21 cellular contexts compared by ENCODE assay signal in genomic region chrX:69555396-69556023, GRCh38. TPM values are rescaled to one million over a fixed set of nuclear protein-coding genes. Genes with fewer than 3 reads are reported as not detected.
DNase-seq lines count a peak whose midpoint lies in the region; TF ChIP-seq lines count a peak whose summit lies in the region.
"Had no signal": no experiment of that assay in that cellular context is flagged by ENCODE, and none has a peak within 500 bp of the region (broad histone marks: within the 10 kb centered on the region; RNA-seq: fewer than 3 reads in every experiment).

No MANE protein-coding gene starts in this region.

- peak overlapping the region; percentile 14 for H3K4me3 Mint-ChIP-seq in endodermal cell
- no peak overlapping the region for H3K4me3 Mint-ChIP-seq in activated CD4-positive, alpha-beta T cell treated with anti-CD3 and anti-CD28 coated beads, Interleukin-2, amount 10 ng/mL, durations not matched to agents 7 days and 5 days
- H3K4me3 Mint-ChIP-seq: activated naive CD4-positive, alpha-beta T cell treated with anti-CD3 and anti-CD28 coated beads, Interleukin-2, amount 10 ng/mL, durations not matched to agents 7 days and 5 days; activated T-cell treated with anti-CD3 and anti-CD28 coated beads, Interleukin-2, amount 50 U/mL, for 72 hours; CD4-positive, alpha-beta T cell; effector memory CD8-positive, alpha-beta T cell; stimulated activated memory B cell treated with anti-CD40 and anti-IgM and Interleukin-4, amounts not matched to agents 10 μg/mL and 1 μg/mL and 100 μg/mL, for 72 hours had no signal

- H3K18ac ChIP-seq in mesendoderm (ENCODE audit: low read length), result peak overlapping the region; percentile 89

- DNase-seq in endodermal cell (no peak), mesendoderm (peak; percentile 14), testis (peak; percentile 16), RKO (ENCODE audit: low spot score) (no peak), HuH-7 (ENCODE audit: low spot score) (no peak)
- no peak for DNase-seq in activated CD4-positive, alpha-beta T cell treated with anti-CD3 and anti-CD28 coated beads, Interleukin-2, amount 10 ng/mL, durations not matched to agents 7 days and 5 days
- DNase-seq: activated naive CD4-positive, alpha-beta T cell treated with anti-CD3 and anti-CD28 coated beads, Interleukin-2, amount 10 ng/mL, durations not matched to agents 7 days and 5 days; activated T-cell treated with anti-CD3 and anti-CD28 coated beads, Interleukin-2, amount 50 U/mL, for 72 hours; CD4-positive, alpha-beta T cell; effector memory CD8-positive, alpha-beta T cell; esophagus squamous epithelium; lower lobe of right lung; NCI-H2107; sigmoid colon; stimulated activated CD4-positive, alpha-beta T cell treated with anti-CD3 and anti-CD28 coated beads, Interleukin-1b, Interleukin-23, amount 100 ng/mL, for 48 hours; T1000 had no signal

- no peaks in the 10 kb centered on the region for H3K79me2 ChIP-seq in mesendoderm (ENCODE audit: control insufficient read depth, insufficient read depth, low read length)

- WGBS in HUES64, result 74% methylated on average over 7 of the region's 7 CpGs
- WGBS in endodermal cell (ENCODE audit: insufficient coverage in 1 of 2, insufficient read length in 1 of 2), 2 experiments, result 59 to 100% methylated on average over 1 to 6 of the region's 7 CpGs
- WGBS in mesendoderm (ENCODE audit: extremely low coverage, insufficient coverage, low lambda C conversion rate), result no CpG with 5 or more reads among the region's 7 CpGs
- 43 to 44% methylated on average over 7 of the region's 7 CpGs for WGBS in testis, 2 donors

- no peak overlapping the region for H3K23ac ChIP-seq in mesendoderm (ENCODE audit: low read length)

- H3K27me3 ChIP-seq in HUES64 (ENCODE audit: insufficient read depth, low read length) (no peaks in the 10 kb centered on the region), endodermal cell (ENCODE audit: control insufficient read depth, insufficient read depth, low read length, poor library complexity, severe bottlenecking) (no peaks in the 10 kb centered on the region), mesendoderm (ENCODE audit: insufficient read depth, low read length, poor library complexity) (no peaks in the 10 kb centered on the region), testis (no peaks in the 10 kb centered on the region)
- H3K27me3 ChIP-seq: ascending aorta, esophagus squamous epithelium, sigmoid colon had no signal

- no peak overlapping the region for H4K5ac ChIP-seq in mesendoderm (ENCODE audit: low read length)

- no peak for TF ChIP-seq CTCF in endodermal cell (conservative IDR thresholded peaks at IDR 0.05)
- no peak for TF ChIP-seq CTCF in testis (IDR thresholded peaks at IDR 0.05)

- no peaks in the 10 kb centered on the region for H3K27me3 Mint-ChIP-seq in endodermal cell (ENCODE audit: insufficient read depth)
- H3K27me3 Mint-ChIP-seq in activated CD4-positive, alpha-beta T cell treated with anti-CD3 and anti-CD28 coated beads, Interleukin-2, amount 10 ng/mL, durations not matched to agents 7 days and 5 days, result no peaks in the 10 kb centered on the region
- H3K27me3 Mint-ChIP-seq: CD4-positive, alpha-beta T cell had no signal

- H3K27ac ChIP-seq in HUES64 (ENCODE audit: low read depth, low read length), result peak overlapping the region; percentile 80; the same call in 1 of the 2 replicates
- H3K27ac ChIP-seq in endodermal cell (ENCODE audit: low read depth, low read length), result no peak overlapping the region
- peak overlapping the region; percentile 31 for H3K27ac ChIP-seq in mesendoderm (ENCODE audit: low read depth, low read length)
- H3K27ac ChIP-seq in testis, result no peak overlapping the region
- H3K27ac ChIP-seq: ascending aorta, esophagus squamous epithelium, lower lobe of right lung, sigmoid colon had no signal

- H3K36me3 Mint-ChIP-seq in endodermal cell (ENCODE audit: low read depth), result no peaks in the 10 kb centered on the region
- H3K36me3 Mint-ChIP-seq in activated CD4-positive, alpha-beta T cell treated with anti-CD3 and anti-CD28 coated beads, Interleukin-2, amount 10 ng/mL, durations not matched to agents 7 days and 5 days (ENCODE audit: low read depth), result no peaks in the 10 kb centered on the region
- H3K36me3 Mint-ChIP-seq: activated naive CD4-positive, alpha-beta T cell treated with anti-CD3 and anti-CD28 coated beads, Interleukin-2, amount 10 ng/mL, durations not matched to agents 7 days and 5 days; stimulated activated memory B cell treated with anti-CD40 and anti-IgM and Interleukin-4, amounts not matched to agents 10 μg/mL and 1 μg/mL and 100 μg/mL, for 72 hours had no signal

- POLR2A ChIA-PET in activated CD4-positive, alpha-beta T cell treated with anti-CD3 and anti-CD28 coated beads, Interleukin-2, amount 10 ng/mL, durations not matched to agents 7 days and 5 days (lab: Charles Lee), result no interaction called here

- H3K4me3 ChIP-seq in HUES64 (ENCODE audit: low read length) (peak overlapping the region; percentile 34; the same call in 1 of the 2 replicates), endodermal cell (ENCODE audit: low read length) (no peak overlapping the region), mesendoderm (ENCODE audit: low read length) (no peak overlapping the region), testis (no peak overlapping the region)
- H3K4me3 ChIP-seq: ascending aorta, esophagus squamous epithelium, lower lobe of right lung, sigmoid colon had no signal

- H3K9ac ChIP-seq in HUES64 (ENCODE audit: low read depth, low read length), result peak overlapping the region; percentile 39; the same call in 1 of the 2 replicates
- no peak overlapping the region for H3K9ac ChIP-seq in endodermal cell (ENCODE audit: extremely low read depth, low read length, poor library complexity, severe bottlenecking)
- H3K9ac ChIP-seq in mesendoderm (ENCODE audit: low read length), result peak overlapping the region; percentile 60

- H3K9me3 Mint-ChIP-seq in endodermal cell, result peaks cover 68% of the 10 kb centered on the region
- no peaks in the 10 kb centered on the region for H3K9me3 Mint-ChIP-seq in activated CD4-positive, alpha-beta T cell treated with anti-CD3 and anti-CD28 coated beads, Interleukin-2, amount 10 ng/mL, durations not matched to agents 7 days and 5 days
- H3K9me3 Mint-ChIP-seq: activated naive CD4-positive, alpha-beta T cell treated with anti-CD3 and anti-CD28 coated beads, Interleukin-2, amount 10 ng/mL, durations not matched to agents 7 days and 5 days; activated T-cell treated with anti-CD3 and anti-CD28 coated beads, Interleukin-2, amount 50 U/mL, for 72 hours; CD4-positive, alpha-beta T cell; effector memory CD8-positive, alpha-beta T cell; stimulated activated memory B cell treated with anti-CD40 and anti-IgM and Interleukin-4, amounts not matched to agents 10 μg/mL and 1 μg/mL and 100 μg/mL, for 72 hours had no signal

- H3K56ac ChIP-seq in mesendoderm (ENCODE audit: low read length), result peak overlapping the region; percentile 85

- H3K79me1 ChIP-seq in mesendoderm (ENCODE audit: low read length), result no peaks in the 10 kb centered on the region

- TF ChIP-seq POLR2A in testis (IDR thresholded peaks at IDR 0.05), result no peak

- no peak overlapping the region for H2BK15ac ChIP-seq in mesendoderm (replicated peaks; ENCODE audit: low read depth)

- no peak overlapping the region for H3K4ac ChIP-seq in mesendoderm (ENCODE audit: low read depth, low read length)

- H2BK5ac ChIP-seq in mesendoderm (ENCODE audit: low read length), result no peak overlapping the region

- intact Hi-C loops in testis (cut with DNase I; ENCODE audit: low total_unique reads), result no loop called here

- peak overlapping the region; percentile 88 for H3K27ac Mint-ChIP-seq in endodermal cell
- H3K27ac Mint-ChIP-seq in activated CD4-positive, alpha-beta T cell treated with anti-CD3 and anti-CD28 coated beads, Interleukin-2, amount 10 ng/mL, durations not matched to agents 7 days and 5 days, result no peak overlapping the region
- H3K27ac Mint-ChIP-seq: activated naive CD4-positive, alpha-beta T cell treated with anti-CD3 and anti-CD28 coated beads, Interleukin-2, amount 10 ng/mL, durations not matched to agents 7 days and 5 days; activated T-cell treated with anti-CD3 and anti-CD28 coated beads, Interleukin-2, amount 50 U/mL, for 72 hours; CD4-positive, alpha-beta T cell; effector memory CD8-positive, alpha-beta T cell; stimulated activated memory B cell treated with anti-CD40 and anti-IgM and Interleukin-4, amounts not matched to agents 10 μg/mL and 1 μg/mL and 100 μg/mL, for 72 hours had no signal

- no peak overlapping the region for H3K4me2 ChIP-seq in mesendoderm (ENCODE audit: low read length)

- peaks cover 17% of the 10 kb centered on the region for H3K4me1 ChIP-seq in HUES64 (ENCODE audit: insufficient read depth, low read length)
- peaks cover 4% of the 10 kb centered on the region for H3K4me1 ChIP-seq in endodermal cell (ENCODE audit: control insufficient read depth, insufficient read depth, low read length)
- peaks cover 6% of the 10 kb centered on the region for H3K4me1 ChIP-seq in mesendoderm (ENCODE audit: control insufficient read depth, low read depth, low read length)
- H3K4me1 ChIP-seq in testis, result no peaks in the 10 kb centered on the region
- H3K4me1 ChIP-seq: ascending aorta, esophagus squamous epithelium, lower lobe of right lung, sigmoid colon had no signal

- no peak overlapping the region for H4K8ac ChIP-seq in mesendoderm (ENCODE audit: low read depth, low read length)

- no peak overlapping the region for H2BK120ac ChIP-seq in mesendoderm (ENCODE audit: low read depth, low read length)

- H3K36me3 ChIP-seq in HUES64 (ENCODE audit: insufficient read depth, low read length) (no peaks in the 10 kb centered on the region), endodermal cell (ENCODE audit: control insufficient read depth, insufficient read depth, low read length) (no peaks in the 10 kb centered on the region), mesendoderm (ENCODE audit: control insufficient read depth, insufficient read depth, low read length) (no peaks in the 10 kb centered on the region), testis (ENCODE audit: low read depth, missing control alignments) (no peaks in the 10 kb centered on the region)
- H3K36me3 ChIP-seq: ascending aorta, esophagus squamous epithelium, lower lobe of right lung, sigmoid colon had no signal

- H3K9me3 ChIP-seq in HUES64 (ENCODE audit: insufficient read depth, low read depth, low read length) (no peaks in the 10 kb centered on the region), endodermal cell (ENCODE audit: control insufficient read depth, low read length) (no peaks in the 10 kb centered on the region), testis (no peaks in the 10 kb centered on the region)
- H3K9me3 ChIP-seq: ascending aorta, esophagus squamous epithelium, lower lobe of right lung, sigmoid colon had no signal

- peaks cover 22% of the 10 kb centered on the region for H3K4me1 Mint-ChIP-seq in endodermal cell
- H3K4me1 Mint-ChIP-seq in activated CD4-positive, alpha-beta T cell treated with anti-CD3 and anti-CD28 coated beads, Interleukin-2, amount 10 ng/mL, durations not matched to agents 7 days and 5 days, result no peaks in the 10 kb centered on the region
- H3K4me1 Mint-ChIP-seq: activated naive CD4-positive, alpha-beta T cell treated with anti-CD3 and anti-CD28 coated beads, Interleukin-2, amount 10 ng/mL, durations not matched to agents 7 days and 5 days; stimulated activated memory B cell treated with anti-CD40 and anti-IgM and Interleukin-4, amounts not matched to agents 10 μg/mL and 1 μg/mL and 100 μg/mL, for 72 hours had no signal

- CTCF ChIA-PET in activated CD4-positive, alpha-beta T cell treated with anti-CD3 and anti-CD28 coated beads, Interleukin-2, amount 10 ng/mL, durations not matched to agents 7 days and 5 days (lab: Charles Lee), result no interaction called here

- no peak overlapping the region for H2AK5ac ChIP-seq in mesendoderm (ENCODE audit: low read length)

RNA-seq across cellular contexts. Expression of gene NALF2, which starts 51.4 kb away (rescaled TPM):
- polyA plus RNA-seq in HUES64 (2013, experiment 1 of 2), result 10.2 TPM
- 9.4 TPM for polyA plus RNA-seq in HUES64 (2013, experiment 2 of 2)
- total RNA-seq in endodermal cell (10 to 100 TPM; 43.1 to 56.4 TPM), testis (1 to 10 TPM; 3.7 to 4.1 TPM)
- polyA plus RNA-seq in endodermal cell (2013, experiment 1 of 2), result 6.1 TPM
- polyA plus RNA-seq in endodermal cell (2013, experiment 2 of 2), result 6.5 TPM
- polyA plus RNA-seq in mesendoderm (2013, experiment 1 of 2), result 4.4 TPM
- 4.7 TPM for polyA plus RNA-seq in mesendoderm (2013, experiment 2 of 2)
- polyA plus RNA-seq in testis (ENCODE audit: insufficient read depth, low read depth, low replicate concordance), result 2.3 TPM
- under 1 TPM; 0.15 to 0.19 TPM for total RNA-seq in activated CD4-positive, alpha-beta T cell treated with anti-CD3 and anti-CD28 coated beads, Interleukin-2, amount 10 ng/mL, durations not matched to agents 7 days and 5 days
- total RNA-seq: CD4-positive, alpha-beta T cell; chondrocyte; osteoblast had no signal

Comparison
In these comparisons a context has a peak if more than half of its experiments do, and no peak if none do; other contexts are left out.
1. H3K27ac ChIP-seq: peak in HUES64 (single experiment) and mesendoderm (single experiment); none in endodermal cell (single experiment) and testis (0 of 2).
2. DNase-seq: peak in mesendoderm (single experiment) and testis (single experiment); none in endodermal cell (single experiment), RKO (single experiment), activated CD4-positive, alpha-beta T cell treated with anti-CD3 and anti-CD28 coated beads, Interleukin-2, amount 10 ng/mL, durations not matched to agents 7 days and 5 days (single experiment) and HuH-7 (single experiment).
3. RNA of gene NALF2, which starts 51.4 kb away (total RNA-seq): 43.1 to 56.4 TPM in endodermal cell; 3.7 to 4.1 TPM in testis and 0.15 to 0.19 TPM in activated CD4-positive, alpha-beta T cell treated with anti-CD3 and anti-CD28 coated beads, Interleukin-2, amount 10 ng/mL, durations not matched to agents 7 days and 5 days; every median in the first group is over 4 times any median in the second.